Comparison of ENCODE assay signal across 7 cellular contexts in genomic region chr5:86284400-86285190, GRCh38.
DNase-seq lines count a peak whose midpoint lies in the region; ATAC-seq and TF ChIP-seq lines count a peak whose summit lies in the region.
"Not testable (repeated sequence)": the region's sequence is repeated elsewhere in the genome, so short reads cannot be mapped to it uniquely, and the experiment has no call there.

No MANE protein-coding gene starts in this region.

- not testable (repeated sequence) for TF ChIP-seq CTCF in PC-9 (conservative IDR thresholded peaks at IDR 0.05); endodermal cell (conservative IDR thresholded peaks at IDR 0.05)

- not testable (repeated sequence) for H3K4me1 Mint-ChIP-seq in activated CD4-positive, alpha-beta T cell treated with anti-CD3 and anti-CD28 coated beads for 36 hours; activated T-helper 17 cell treated with anti-CD3 and anti-CD28 coated beads, Interleukin-2, amount 50 U/mL, for 72 hours; stimulated activated naive CD8-positive, alpha-beta T cell treated with anti-CD3 and anti-CD28 coated beads, Interleukin-15, amount 100 ng/mL, for 72 hours
- peaks cover 15% of the 10 kb centered on the region for H3K4me1 Mint-ChIP-seq in endodermal cell

- not testable (repeated sequence) for H4K12ac ChIP-seq in trophoblast cell (ENCODE audit: low read depth, low read length)

- H2AFZ ChIP-seq in PC-9; trophoblast cell (ENCODE audit: insufficient read depth, low read length, poor library complexity): not testable (repeated sequence)

- not testable (repeated sequence) for H3K4ac ChIP-seq in trophoblast cell (ENCODE audit: low read depth, low read length)

- H3K9me3 Mint-ChIP-seq in activated CD4-positive, alpha-beta T cell treated with anti-CD3 and anti-CD28 coated beads for 36 hours (ENCODE audit: low read depth); activated T-helper 17 cell treated with anti-CD3 and anti-CD28 coated beads, Interleukin-2, amount 50 U/mL, for 72 hours; endodermal cell; stimulated activated naive CD8-positive, alpha-beta T cell treated with anti-CD3 and anti-CD28 coated beads, Interleukin-15, amount 100 ng/mL, for 72 hours: not testable (repeated sequence)

- H3K79me2 ChIP-seq in PC-9 (ENCODE audit: low read depth); trophoblast cell (ENCODE audit: control insufficient read depth, insufficient read depth, low read length, poor library complexity): not testable (repeated sequence)

- H3F3A ChIP-seq in PC-9 (ENCODE audit: insufficient read depth, low read depth): not testable (repeated sequence)

- peaks cover 14% of the 10 kb centered on the region for H3K4me1 ChIP-seq in PC-9 (replicated peaks; ENCODE audit: insufficient read depth)
- H3K4me1 ChIP-seq in endodermal cell (ENCODE audit: control insufficient read depth, insufficient read depth, low read length); trophoblast cell (ENCODE audit: control insufficient read depth in 1 of 2, insufficient read depth in 2 of 2, low read length in 2 of 2): not testable (repeated sequence)

- peak overlapping the region; percentile 16 for H3K4me2 ChIP-seq in PC-9
- H3K4me2 ChIP-seq in trophoblast cell (ENCODE audit: low read length): not testable (repeated sequence)

- WGBS in endodermal cell (ENCODE audit: insufficient coverage in 1 of 2, insufficient read length in 1 of 2), 2 experiments: 92 to 100% methylated on average over 3 of the region's 3 CpGs
- no CpG with 5 or more reads among the region's 3 CpGs for WGBS in trophoblast cell (ENCODE audit: extremely low coverage, insufficient coverage, insufficient read length)

- H3K14ac ChIP-seq in trophoblast cell (ENCODE audit: low read length): not testable (repeated sequence)

- not testable (repeated sequence) for H3K18ac ChIP-seq in trophoblast cell (ENCODE audit: low read length)

- H2BK120ac ChIP-seq in trophoblast cell (ENCODE audit: insufficient read depth, low read length, poor library complexity): not testable (repeated sequence)

- ATAC-seq in activated CD4-positive, alpha-beta T cell treated with anti-CD3 and anti-CD28 coated beads for 36 hours: peak; percentile 74
- peak; percentile 86 for ATAC-seq in activated T-helper 17 cell treated with anti-CD3 and anti-CD28 coated beads, Interleukin-2, amount 50 U/mL, for 72 hours (replicated peaks)
- ATAC-seq in stimulated activated naive CD8-positive, alpha-beta T cell treated with anti-CD3 and anti-CD28 coated beads, Interleukin-15, amount 100 ng/mL, for 72 hours: peak; percentile 80

- POLR2A ChIA-PET in PC-9 (lab: Charles Lee; ENCODE audit: unreplicated experiment); activated CD4-positive, alpha-beta T cell treated with anti-CD3 and anti-CD28 coated beads for 36 hours (lab: Charles Lee): not testable (repeated sequence)

- H3K4me3 ChIP-seq in PC-9: 0 out of 2 replicates have a peak overlapping the region, but pooled peaks have one; percentile 10
- H3K4me3 ChIP-seq in endodermal cell (ENCODE audit: low read length); trophoblast cell (ENCODE audit: low read depth, low read length): not testable (repeated sequence)

- not testable (repeated sequence) for H4K91ac ChIP-seq in trophoblast cell (ENCODE audit: low read depth, low read length)

- not testable (repeated sequence) for H2BK12ac ChIP-seq in trophoblast cell (ENCODE audit: low read length)

- H3K27me3 ChIP-seq in PC-9 (ENCODE audit: insufficient read depth, low read depth); endodermal cell (ENCODE audit: control insufficient read depth, insufficient read depth, low read length, poor library complexity, severe bottlenecking); trophoblast cell (ENCODE audit: insufficient read depth, low read length): not testable (repeated sequence)

- peak overlapping the region; percentile 66 for H3K27ac ChIP-seq in PC-9
- H3K27ac ChIP-seq in endodermal cell (ENCODE audit: low read depth, low read length); trophoblast cell (ENCODE audit: low read depth, low read length): not testable (repeated sequence)

- intact Hi-C loops in PC-9 (cut with micrococcal nuclease; ENCODE audit: unreplicated experiment); activated CD4-positive, alpha-beta T cell treated with anti-CD3 and anti-CD28 coated beads for 36 hours (cut with DNase I, micrococcal nuclease): not testable (repeated sequence)

- not testable (repeated sequence) for H3K27me3 Mint-ChIP-seq in activated CD4-positive, alpha-beta T cell treated with anti-CD3 and anti-CD28 coated beads for 36 hours; activated T-helper 17 cell treated with anti-CD3 and anti-CD28 coated beads, Interleukin-2, amount 50 U/mL, for 72 hours; endodermal cell (ENCODE audit: insufficient read depth); stimulated activated naive CD8-positive, alpha-beta T cell treated with anti-CD3 and anti-CD28 coated beads, Interleukin-15, amount 100 ng/mL, for 72 hours

- H2BK5ac ChIP-seq in trophoblast cell (ENCODE audit: low read depth, low read length, poor library complexity): not testable (repeated sequence)

- H4K8ac ChIP-seq in trophoblast cell (ENCODE audit: low read depth, low read length): not testable (repeated sequence)

- H4K20me1 ChIP-seq in PC-9 (ENCODE audit: insufficient read depth): not testable (repeated sequence)

- H3K36me3 Mint-ChIP-seq in activated CD4-positive, alpha-beta T cell treated with anti-CD3 and anti-CD28 coated beads for 36 hours (ENCODE audit: low read depth); activated T-helper 17 cell treated with anti-CD3 and anti-CD28 coated beads, Interleukin-2, amount 50 U/mL, for 72 hours (ENCODE audit: low read depth); endodermal cell (ENCODE audit: low read depth): not testable (repeated sequence)

- not testable (repeated sequence) for H3K4me3 Mint-ChIP-seq in activated CD4-positive, alpha-beta T cell treated with anti-CD3 and anti-CD28 coated beads for 36 hours; activated T-helper 17 cell treated with anti-CD3 and anti-CD28 coated beads, Interleukin-2, amount 50 U/mL, for 72 hours; endodermal cell; stimulated activated naive CD8-positive, alpha-beta T cell treated with anti-CD3 and anti-CD28 coated beads, Interleukin-15, amount 100 ng/mL, for 72 hours

- not testable (repeated sequence) for H3K9me2 ChIP-seq in PC-9 (ENCODE audit: insufficient read depth)

- CTCF ChIA-PET in PC-9 (lab: Charles Lee); activated CD4-positive, alpha-beta T cell treated with anti-CD3 and anti-CD28 coated beads for 36 hours (lab: Charles Lee): not testable (repeated sequence)

- H2AK5ac ChIP-seq in trophoblast cell (ENCODE audit: low read length): not testable (repeated sequence)

- peak; percentile 2 to 66 for DNase-seq in PC-9
- not testable (repeated sequence) for DNase-seq in activated CD4-positive, alpha-beta T cell treated with anti-CD3 and anti-CD28 coated beads for 36 hours; endodermal cell; stimulated activated naive CD8-positive, alpha-beta T cell treated with anti-CD3 and anti-CD28 coated beads, Interleukin-15, amount 100 ng/mL, for 72 hours
- DNase-seq in kidney tubule cell (ENCODE audit: low spot score): peak; percentile 6
- peak; percentile 1 to 2 for DNase-seq in trophoblast cell

- H3K23ac ChIP-seq in trophoblast cell (ENCODE audit: low read length): not testable (repeated sequence)

- H3K9me3 ChIP-seq in PC-9 (ENCODE audit: insufficient read depth, low read depth); endodermal cell (ENCODE audit: control insufficient read depth, low read length); trophoblast cell (ENCODE audit: insufficient read depth, low read depth, low read length): not testable (repeated sequence)

- not testable (repeated sequence) for H3K36me3 ChIP-seq in PC-9 (ENCODE audit: low read depth); endodermal cell (ENCODE audit: control insufficient read depth, insufficient read depth, low read length); trophoblast cell (ENCODE audit: control insufficient read depth in 1 of 2, insufficient read depth in 2 of 2, low read length in 2 of 2)

- BruUV-seq in PC-9 (replicated peaks; lab: Mats Ljungman, UMichigan): not testable (repeated sequence)

- H3K9ac ChIP-seq in endodermal cell (ENCODE audit: extremely low read depth, low read length, poor library complexity, severe bottlenecking); trophoblast cell (ENCODE audit: low read length): not testable (repeated sequence)

- H3K27ac Mint-ChIP-seq in activated CD4-positive, alpha-beta T cell treated with anti-CD3 and anti-CD28 coated beads for 36 hours; activated T-helper 17 cell treated with anti-CD3 and anti-CD28 coated beads, Interleukin-2, amount 50 U/mL, for 72 hours; stimulated activated naive CD8-positive, alpha-beta T cell treated with anti-CD3 and anti-CD28 coated beads, Interleukin-15, amount 100 ng/mL, for 72 hours: not testable (repeated sequence)
- peak overlapping the region; percentile 71 for H3K27ac Mint-ChIP-seq in endodermal cell

- not testable (repeated sequence) for H3K79me1 ChIP-seq in trophoblast cell (ENCODE audit: low read length)
